ENCODE assay signal across 8 cellular contexts in the genomic region with DNA sequence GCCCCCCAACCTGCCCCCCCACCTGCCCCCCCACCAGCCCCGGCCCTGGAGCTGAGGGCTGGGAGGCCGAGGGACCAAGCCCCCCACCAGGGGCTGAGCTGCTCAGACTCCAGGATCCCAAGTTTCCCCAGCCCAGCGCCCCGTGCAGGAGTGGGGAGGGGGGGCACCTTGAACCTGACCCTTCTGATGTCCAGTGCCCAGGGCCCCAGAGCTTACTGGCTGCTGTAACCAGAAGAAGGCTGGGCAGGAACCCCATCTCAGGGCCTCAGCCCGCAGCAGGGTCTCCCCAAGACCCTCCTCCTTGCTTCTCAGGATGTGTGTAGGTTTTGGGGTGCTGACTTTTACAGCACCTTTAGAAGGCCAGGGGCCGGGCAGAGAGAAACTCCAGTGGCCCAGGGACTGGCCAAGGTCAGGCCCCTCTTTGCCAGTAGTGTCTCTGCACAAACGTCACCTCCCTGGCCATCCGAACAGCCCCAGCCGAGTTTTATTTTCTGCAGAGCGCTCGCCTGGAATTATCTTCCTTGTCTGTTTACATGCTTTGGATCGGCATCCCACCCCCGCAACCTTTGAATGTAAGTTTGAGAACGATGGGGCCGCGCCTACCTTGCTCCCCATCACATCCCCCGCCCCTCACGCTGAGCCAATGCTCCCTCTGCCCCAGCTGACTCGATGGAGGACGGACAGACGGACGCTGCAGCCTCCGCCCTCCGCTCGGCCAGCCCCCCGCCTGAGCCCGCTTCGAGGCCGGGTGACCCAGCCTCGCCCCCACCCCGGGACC.
DNase-seq lines count a peak whose midpoint lies in the region; ATAC-seq and TF ChIP-seq lines count a peak whose summit lies in the region.

No MANE protein-coding gene starts in this region.

- no peak for TF ChIP-seq CTCF in epithelial cell of proximal tubule (conservative IDR thresholded peaks at IDR 0.05; ENCODE audit: low read depth, low read length)

- peaks cover 19% of the 10 kb centered on the region for H3K4me1 ChIP-seq in HUES6 (ENCODE audit: control insufficient read depth, insufficient read depth, low read length)

- no peak overlapping the region for H3K27ac ChIP-seq in HUES6 (ENCODE audit: low read depth, low read length)

- no peak overlapping the region for H3K9ac ChIP-seq in HUES6 (ENCODE audit: low read length)

- peaks cover 65% of the 10 kb centered on the region for H3K27me3 ChIP-seq in HUES6 (ENCODE audit: control insufficient read depth, insufficient read depth, low read length)

- no peaks in the 10 kb centered on the region for H3K36me3 ChIP-seq in HUES6 (ENCODE audit: control insufficient read depth, insufficient read depth, low read length)

- peak; percentile 6 for DNase-seq in A172 (ENCODE audit: low spot score)
- peak; percentile 9 for DNase-seq in activated CD4-positive, alpha-beta T cell treated with anti-CD3 and anti-CD28 coated beads, Interleukin-2, amount 50 U/mL, for 1 hour
- no peak for DNase-seq in epithelial cell of proximal tubule (ENCODE audit: low read depth)
- peak; percentile 5 for DNase-seq in non-pigmented ciliary epithelial cell (ENCODE audit: low read depth)
- no peak for DNase-seq in iPS-NIHi11 (ENCODE audit: low spot score)

- ATAC-seq in GM18519 (IDR thresholded peaks at IDR 0.05; ENCODE audit: low FRiP score, unreplicated experiment) = no peak
- ATAC-seq in GM21423 (IDR thresholded peaks at IDR 0.05; ENCODE audit: unreplicated experiment) = no peak

- H3K4me3 ChIP-seq in HUES6 (ENCODE audit: low read depth, low read length) = peak overlapping the region; percentile 68
- H3K4me3 ChIP-seq in epithelial cell of proximal tubule (ENCODE audit: low read depth, low read length) = peak overlapping the region; percentile 14

- H3K9me3 ChIP-seq in HUES6 (ENCODE audit: control insufficient read depth, insufficient read depth, low read depth, low read length) = no peaks in the 10 kb centered on the region

Comparison
In these comparisons a context has a peak if more than half of its experiments do, and no peak if none do; other contexts are left out.
1. DNase-seq: peak in A172 (single experiment), activated CD4-positive, alpha-beta T cell treated with anti-CD3 and anti-CD28 coated beads, Interleukin-2, amount 50 U/mL, for 1 hour (single experiment) and non-pigmented ciliary epithelial cell (single experiment); none in epithelial cell of proximal tubule (single experiment) and iPS-NIHi11 (single experiment).